In the genomic region with DNA sequence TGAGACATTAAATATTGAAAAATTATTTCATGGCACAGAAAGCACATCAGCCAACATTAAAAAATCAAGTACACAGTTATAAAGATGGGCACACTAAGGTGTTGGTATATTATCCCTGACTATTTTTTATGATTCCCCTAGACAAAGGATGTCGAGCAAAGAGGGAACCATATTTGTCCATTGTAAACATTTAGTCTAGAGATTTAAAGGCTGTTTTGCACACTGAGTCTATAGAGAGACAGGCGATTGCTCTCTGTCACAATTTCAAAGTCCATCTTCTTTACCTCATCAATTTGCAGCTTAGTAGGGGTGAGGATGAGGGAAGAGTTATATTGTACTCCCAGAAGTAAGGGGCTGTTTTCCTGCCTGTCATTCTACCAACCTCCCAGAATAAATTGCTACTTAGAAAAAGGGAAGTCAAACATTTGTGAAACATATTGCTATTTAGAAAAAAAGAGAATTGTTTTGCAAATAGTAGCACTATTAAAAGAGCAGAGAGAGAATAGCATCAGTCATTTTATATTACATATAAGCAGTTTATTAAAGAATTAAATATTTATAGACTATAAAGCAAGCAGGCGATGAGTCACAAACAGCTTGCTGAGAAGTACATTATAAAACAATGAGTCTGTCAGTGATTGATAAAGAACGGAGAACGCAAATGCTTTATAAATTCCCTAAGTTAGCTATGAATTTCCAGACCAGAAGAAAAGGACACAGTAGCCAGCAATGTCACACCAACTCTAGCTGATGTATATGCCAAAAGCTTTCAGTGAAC, we compare ENCODE assay signal across 17 cellular contexts.
"Had no signal": no experiment of that assay in that cellular context is flagged by ENCODE, and none has a peak within 500 bp of the region (broad histone marks: within the 10 kb centered on the region; RNA-seq: fewer than 3 reads in every experiment).

No MANE protein-coding gene starts in this region.

- H3K9me3 Mint-ChIP-seq: activated naive CD4-positive, alpha-beta T cell treated with anti-CD3 and anti-CD28 coated beads, Interleukin-2, amount 10 ng/mL, durations not matched to agents 7 days and 5 days; type B pancreatic cell had no signal

- H3K4me3 ChIP-seq: ascending aorta, dorsolateral prefrontal cortex, sigmoid colon, spleen, suprapubic skin had no signal

- DNase-seq: activated CD4-positive, CD25-positive, alpha-beta regulatory T cell treated with anti-CD3 and anti-CD28 coated beads, Interleukin-2, amount 50 U/mL, for 72 hours; activated naive CD4-positive, alpha-beta T cell treated with anti-CD3 and anti-CD28 coated beads, Interleukin-2, amount 10 ng/mL, durations not matched to agents 7 days and 5 days; activated T-cell treated with anti-CD3 and anti-CD28 coated beads, Interleukin-2, amount 50 U/mL, for 24 hours; dorsolateral prefrontal cortex; erythroblast; mesendoderm; nucleus accumbens; sigmoid colon; spleen; T-helper 1 cell; T1000 had no signal

- H3K36me3 Mint-ChIP-seq: activated naive CD4-positive, alpha-beta T cell treated with anti-CD3 and anti-CD28 coated beads, Interleukin-2, amount 10 ng/mL, durations not matched to agents 7 days and 5 days; natural killer cell treated with Interleukin-12 subunit alpha and Interleukin-12 subunit beta and Interleukin-15 and Interleukin-18, amount 100 ng/mL, for 72 hours; type B pancreatic cell had no signal

- H3K27ac Mint-ChIP-seq: activated naive CD4-positive, alpha-beta T cell treated with anti-CD3 and anti-CD28 coated beads, Interleukin-2, amount 10 ng/mL, durations not matched to agents 7 days and 5 days; activated T-cell treated with anti-CD3 and anti-CD28 coated beads, Interleukin-2, amount 50 U/mL, for 24 hours; natural killer cell treated with Interleukin-12 subunit alpha and Interleukin-12 subunit beta and Interleukin-15 and Interleukin-18, amount 100 ng/mL, for 72 hours; stimulated activated naive CD8-positive, alpha-beta T cell treated with anti-CD3 and anti-CD28 coated beads, Interleukin-15, Interleukin-2, amounts not matched to agents 100 ng/mL and 50 ng/mL, for 24 hours; type B pancreatic cell had no signal

- H3K4me3 Mint-ChIP-seq: activated naive CD4-positive, alpha-beta T cell treated with anti-CD3 and anti-CD28 coated beads, Interleukin-2, amount 10 ng/mL, durations not matched to agents 7 days and 5 days; activated T-cell treated with anti-CD3 and anti-CD28 coated beads, Interleukin-2, amount 50 U/mL, for 24 hours; natural killer cell treated with Interleukin-12 subunit alpha and Interleukin-12 subunit beta and Interleukin-15 and Interleukin-18, amount 100 ng/mL, for 72 hours; stimulated activated naive CD8-positive, alpha-beta T cell treated with anti-CD3 and anti-CD28 coated beads, Interleukin-15, Interleukin-2, amounts not matched to agents 100 ng/mL and 50 ng/mL, for 24 hours; type B pancreatic cell had no signal

- H3K36me3 ChIP-seq: ascending aorta, sigmoid colon, spleen, suprapubic skin had no signal

- H3K4me1 Mint-ChIP-seq: activated naive CD4-positive, alpha-beta T cell treated with anti-CD3 and anti-CD28 coated beads, Interleukin-2, amount 10 ng/mL, durations not matched to agents 7 days and 5 days had no signal

- H3K9me3 ChIP-seq: ascending aorta, sigmoid colon, suprapubic skin had no signal

- H3K27me3 ChIP-seq: ascending aorta, dorsolateral prefrontal cortex, sigmoid colon, spleen, suprapubic skin had no signal

- H3K27ac ChIP-seq: ascending aorta, dorsolateral prefrontal cortex, sigmoid colon, spleen, suprapubic skin had no signal

- H3K27me3 Mint-ChIP-seq: activated naive CD4-positive, alpha-beta T cell treated with anti-CD3 and anti-CD28 coated beads, Interleukin-2, amount 10 ng/mL, durations not matched to agents 7 days and 5 days; activated T-cell treated with anti-CD3 and anti-CD28 coated beads, Interleukin-2, amount 50 U/mL, for 24 hours; natural killer cell treated with Interleukin-12 subunit alpha and Interleukin-12 subunit beta and Interleukin-15 and Interleukin-18, amount 100 ng/mL, for 72 hours; progenitor cell of endocrine pancreas; stimulated activated naive CD8-positive, alpha-beta T cell treated with anti-CD3 and anti-CD28 coated beads, Interleukin-15, Interleukin-2, amounts not matched to agents 100 ng/mL and 50 ng/mL, for 24 hours; type B pancreatic cell had no signal

- H3K4me1 ChIP-seq: ascending aorta, sigmoid colon, spleen, suprapubic skin had no signal
